In the genomic region with DNA sequence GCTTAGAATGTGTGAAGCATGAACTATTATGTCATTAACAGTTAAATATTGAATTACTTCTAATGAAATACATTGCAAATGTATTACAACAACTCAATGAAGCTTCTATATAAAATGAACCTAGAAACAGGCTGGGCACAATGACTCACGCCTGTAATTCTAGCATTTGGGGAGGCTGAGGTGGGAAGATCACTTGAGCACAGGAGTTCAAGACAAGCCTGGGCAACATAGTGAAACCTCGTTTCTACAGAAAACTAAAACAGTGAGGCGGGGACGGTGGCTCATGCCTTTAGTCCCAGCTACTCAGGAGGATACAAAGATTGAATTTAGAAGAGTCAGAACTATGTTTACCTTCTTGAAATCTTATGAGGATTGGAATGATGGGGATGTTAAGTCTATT, we compare ENCODE assay signal across 35 cellular contexts.
"Had no signal": no experiment of that assay in that cellular context is flagged by ENCODE, and none has a peak within 500 bp of the region (broad histone marks: within the 10 kb centered on the region; RNA-seq: fewer than 3 reads in every experiment).

No MANE protein-coding gene starts in this region.

- H3K4me3 Mint-ChIP-seq: activated B cell treated with CpG ODN at 0.5 μM for 24 hours; activated CD4-positive, alpha-beta memory T cell treated with anti-CD3 and anti-CD28 coated beads for 36 hours; activated CD4-positive, alpha-beta T cell treated with anti-CD3 and anti-CD28 coated beads, Interleukin-2, amount 10 ng/mL, durations not matched to agents 24 days and 14 days; activated CD8-positive, alpha-beta T cell treated with anti-CD3 and anti-CD28 coated beads for 36 hours; activated naive CD4-positive, alpha-beta T cell treated with anti-CD3 and anti-CD28 coated beads for 36 hours; activated naive CD8-positive, alpha-beta T cell treated with anti-CD3 and anti-CD28 coated beads for 36 hours; activated T-cell treated with anti-CD3 and anti-CD28 coated beads, Interleukin-2, amount 50 U/mL, for 4 hours; activated T-cell treated with anti-CD3 and anti-CD28 coated beads, Interleukin-2, amount 50 U/mL, for 72 hours; activated T-helper 1 cell treated with anti-CD3 and anti-CD28 coated beads, Interleukin-12 subunit alpha, Interleukin-12 subunit beta, Interleukin-2, Interleukin-4 antibody, amounts not matched to agents 30 ng/mL and 10 ng/mL and 1 ng/mL, durations not matched to agents 14 hours and 24 hours and 36 hours; activated T-helper 17 cell treated with anti-CD3 and anti-CD28 coated beads, Interleukin-2, amount 50 U/mL, for 72 hours; central memory CD8-positive, alpha-beta T cell; T-cell; T-helper 17 cell had no signal

- H3K27me3 Mint-ChIP-seq: activated B cell treated with CpG ODN at 0.5 μM for 24 hours; activated CD4-positive, alpha-beta memory T cell treated with anti-CD3 and anti-CD28 coated beads for 36 hours; activated CD4-positive, alpha-beta T cell treated with anti-CD3 and anti-CD28 coated beads, Interleukin-2, amount 10 ng/mL, durations not matched to agents 24 days and 14 days; activated CD8-positive, alpha-beta T cell treated with anti-CD3 and anti-CD28 coated beads for 36 hours; activated naive CD8-positive, alpha-beta T cell treated with anti-CD3 and anti-CD28 coated beads for 36 hours; activated T-helper 17 cell treated with anti-CD3 and anti-CD28 coated beads, Interleukin-2, amount 50 U/mL, for 72 hours; central memory CD8-positive, alpha-beta T cell; T-cell; T-helper 17 cell had no signal

- H3K27me3 ChIP-seq: adrenal gland, body of pancreas, brain microvascular endothelial cell, breast epithelium, cardiac muscle cell had no signal

- H3K36me3 ChIP-seq: adrenal gland, brain microvascular endothelial cell, breast epithelium, cardiac muscle cell had no signal

- DNase-seq: activated B cell treated with CpG ODN at 0.5 μM for 24 hours; activated CD4-positive, alpha-beta memory T cell treated with anti-CD3 and anti-CD28 coated beads for 36 hours; activated CD4-positive, alpha-beta T cell treated with anti-CD3 and anti-CD28 coated beads for 4 hours; activated CD4-positive, alpha-beta T cell treated with anti-CD3 and anti-CD28 coated beads, Interleukin-2, amount 10 ng/mL, durations not matched to agents 24 days and 14 days; activated CD4-positive, alpha-beta T cell treated with anti-CD3 and anti-CD28 coated beads, Interleukin-2, amount 50 U/mL, for 1 hour; activated CD4-positive, alpha-beta T cell treated with anti-CD3 and anti-CD28 coated beads, Interleukin-2, amount 50 U/mL, for 4 hours; activated CD4-positive, CD25-positive, alpha-beta regulatory T cell treated with anti-CD3 and anti-CD28 coated beads, Interleukin-2, amount 50 U/mL, for 72 hours; activated CD8-positive, alpha-beta memory T cell treated with anti-CD3 and anti-CD28 coated beads, Interleukin-2, amount 50 U/mL, for 4 hours; activated CD8-positive, alpha-beta T cell treated with anti-CD3 and anti-CD28 coated beads for 36 hours; activated effector memory CD4-positive, alpha-beta T cell treated with anti-CD3 and anti-CD28 coated beads, Interleukin-2, amount 50 U/mL, for 16 hours; activated gamma-delta T cell treated with Interleukin-2 at 50 U/mL for 16 hours; activated naive CD4-positive, alpha-beta T cell; activated naive CD4-positive, alpha-beta T cell treated with anti-CD3 and anti-CD28 coated beads for 36 hours; activated naive CD4-positive, alpha-beta T cell treated with anti-CD3 and anti-CD28 coated beads, Interleukin-2, amount 50 U/mL, for 16 hours; activated naive CD8-positive, alpha-beta T cell treated with anti-CD3 and anti-CD28 coated beads for 36 hours; activated T-cell treated with anti-CD3 and anti-CD28 coated beads for 4 hours; activated T-cell treated with anti-CD3 and anti-CD28 coated beads, Interleukin-2, amount 50 U/mL, for 1 hour; activated T-cell treated with anti-CD3 and anti-CD28 coated beads, Interleukin-2, amount 50 U/mL, for 4 hours; activated T-cell treated with anti-CD3 and anti-CD28 coated beads, Interleukin-2, amount 50 U/mL, for 72 hours; adrenal gland; amniotic stem cell; aorta; body of pancreas; brain microvascular endothelial cell; caudate nucleus; cerebellar nuclear complex; T-cell; T-helper 17 cell had no signal

- H3K9me3 Mint-ChIP-seq: activated B cell treated with CpG ODN at 0.5 μM for 24 hours; activated CD4-positive, alpha-beta memory T cell treated with anti-CD3 and anti-CD28 coated beads for 36 hours; activated naive CD4-positive, alpha-beta T cell treated with anti-CD3 and anti-CD28 coated beads for 36 hours; activated T-helper 1 cell treated with anti-CD3 and anti-CD28 coated beads, Interleukin-12 subunit alpha, Interleukin-12 subunit beta, Interleukin-2, Interleukin-4 antibody, amounts not matched to agents 30 ng/mL and 10 ng/mL and 1 ng/mL, durations not matched to agents 14 hours and 24 hours and 36 hours; central memory CD8-positive, alpha-beta T cell had no signal

- H3K4me3 ChIP-seq: adrenal gland, body of pancreas, breast epithelium, cardiac muscle cell had no signal

- ATAC-seq: activated CD8-positive, alpha-beta T cell treated with anti-CD3 and anti-CD28 coated beads for 36 hours; activated naive CD4-positive, alpha-beta T cell treated with anti-CD3 and anti-CD28 coated beads, Interleukin-2, amount 50 U/mL, for 72 hours; activated T-cell treated with anti-CD3 and anti-CD28 coated beads, Interleukin-2, amount 50 U/mL, for 4 hours; activated T-cell treated with anti-CD3 and anti-CD28 coated beads, Interleukin-2, amount 50 U/mL, for 72 hours; activated T-helper 17 cell treated with anti-CD3 and anti-CD28 coated beads, Interleukin-2, amount 50 U/mL, for 72 hours; body of pancreas; T-cell; T-helper 17 cell had no signal

- H3K36me3 Mint-ChIP-seq: activated CD4-positive, alpha-beta memory T cell treated with anti-CD3 and anti-CD28 coated beads for 36 hours; activated naive CD4-positive, alpha-beta T cell treated with anti-CD3 and anti-CD28 coated beads, Interleukin-2, amount 50 U/mL, for 72 hours; activated naive CD8-positive, alpha-beta T cell treated with anti-CD3 and anti-CD28 coated beads for 36 hours; T-cell had no signal

- H3K9me3 ChIP-seq: adrenal gland, body of pancreas, breast epithelium had no signal

- H3K4me1 Mint-ChIP-seq: activated B cell treated with CpG ODN at 0.5 μM for 24 hours; activated CD4-positive, alpha-beta T cell treated with anti-CD3 and anti-CD28 coated beads, Interleukin-2, amount 10 ng/mL, durations not matched to agents 24 days and 14 days; activated naive CD8-positive, alpha-beta T cell treated with anti-CD3 and anti-CD28 coated beads for 36 hours; activated T-helper 17 cell treated with anti-CD3 and anti-CD28 coated beads, Interleukin-2, amount 50 U/mL, for 72 hours; central memory CD8-positive, alpha-beta T cell; T-cell; T-helper 17 cell had no signal

- H3K4me1 ChIP-seq: adrenal gland, body of pancreas, breast epithelium had no signal

- H3K27ac ChIP-seq: adrenal gland, body of pancreas, brain microvascular endothelial cell, breast epithelium, cardiac muscle cell, VCaP had no signal

- H3K27ac Mint-ChIP-seq: activated B cell treated with CpG ODN at 0.5 μM for 24 hours; activated CD4-positive, alpha-beta memory T cell treated with anti-CD3 and anti-CD28 coated beads for 36 hours; activated CD4-positive, alpha-beta T cell treated with anti-CD3 and anti-CD28 coated beads, Interleukin-2, amount 10 ng/mL, durations not matched to agents 24 days and 14 days; activated CD8-positive, alpha-beta T cell treated with anti-CD3 and anti-CD28 coated beads for 36 hours; activated naive CD4-positive, alpha-beta T cell treated with anti-CD3 and anti-CD28 coated beads for 36 hours; activated naive CD4-positive, alpha-beta T cell treated with anti-CD3 and anti-CD28 coated beads, Interleukin-2, amount 50 U/mL, for 72 hours; activated naive CD8-positive, alpha-beta T cell treated with anti-CD3 and anti-CD28 coated beads for 36 hours; activated T-cell treated with anti-CD3 and anti-CD28 coated beads, Interleukin-2, amount 50 U/mL, for 72 hours; activated T-helper 1 cell treated with anti-CD3 and anti-CD28 coated beads, Interleukin-12 subunit alpha, Interleukin-12 subunit beta, Interleukin-2, Interleukin-4 antibody, amounts not matched to agents 30 ng/mL and 10 ng/mL and 1 ng/mL, durations not matched to agents 14 hours and 24 hours and 36 hours; activated T-helper 17 cell treated with anti-CD3 and anti-CD28 coated beads, Interleukin-2, amount 50 U/mL, for 72 hours; T-cell; T-helper 17 cell had no signal
